ENCODE assay signal across 1 cellular context in the genomic region with DNA sequence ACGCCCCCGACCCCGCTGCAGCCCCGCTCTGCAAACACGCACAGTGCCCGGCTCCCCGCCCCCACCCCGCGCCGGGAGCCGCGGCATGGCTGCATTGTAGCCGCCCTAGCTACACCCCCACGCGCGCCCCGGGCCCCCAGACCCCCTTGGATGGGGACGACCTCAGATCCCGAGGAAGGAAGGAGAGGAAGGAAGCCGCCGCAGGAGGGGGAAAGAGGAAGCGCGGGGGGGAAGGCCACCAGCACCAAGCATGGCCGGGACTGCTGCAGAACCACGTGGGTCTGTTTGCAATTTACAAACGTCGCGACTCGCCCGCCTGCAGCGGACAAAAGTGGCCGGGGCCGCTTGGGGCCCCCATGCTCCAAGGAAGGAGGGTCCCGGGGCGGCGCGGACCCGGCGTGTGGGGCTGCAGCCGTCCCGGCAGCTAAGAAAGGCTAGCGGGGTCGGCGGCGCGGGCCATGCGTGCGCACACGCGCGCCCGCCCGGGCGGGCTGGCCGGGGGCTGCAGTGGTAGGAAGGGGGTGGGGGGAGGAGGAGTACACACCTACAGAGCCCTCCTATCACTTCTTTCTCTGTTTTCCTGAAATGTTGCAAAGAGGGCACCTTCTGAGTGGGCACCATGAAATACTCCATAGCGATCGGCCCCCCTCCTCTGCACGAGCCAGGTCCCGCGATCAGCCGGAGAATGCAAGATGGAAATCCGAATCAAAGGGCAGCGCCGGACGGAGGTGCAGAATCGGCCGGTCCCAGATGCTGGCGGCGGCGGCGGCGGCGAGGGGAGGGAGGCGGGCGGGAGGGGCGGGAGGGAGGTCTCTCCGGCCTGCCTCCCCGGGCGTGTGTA.
TF ChIP-seq lines count a peak whose summit lies in the region.

No MANE protein-coding gene starts in this region.

TF ChIP-seq in GM12878, 131 proteins besides CTCF, POLR2A, EP300 and RAD21 (continues in another document):
- TF ChIP-seq HDAC2 (IDR thresholded peaks at IDR 0.05), result no peak
- TF ChIP-seq, protein P1, sequence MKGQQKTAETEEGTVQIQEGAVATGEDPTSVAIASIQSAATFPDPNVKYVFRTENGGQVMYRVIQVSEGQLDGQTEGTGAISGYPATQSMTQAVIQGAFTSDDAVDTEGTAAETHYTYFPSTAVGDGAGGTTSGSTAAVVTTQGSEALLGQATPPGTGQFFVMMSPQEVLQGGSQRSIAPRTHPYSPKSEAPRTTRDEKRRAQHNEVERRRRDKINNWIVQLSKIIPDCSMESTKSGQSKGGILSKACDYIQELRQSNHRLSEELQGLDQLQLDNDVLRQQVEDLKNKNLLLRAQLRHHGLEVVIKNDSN (IDR thresholded peaks at IDR 0.05; ENCODE audit: borderline replicate concordance, extremely low read length, insufficient read depth, low read depth, low read length), result peak; percentile 48
- TF ChIP-seq MYC (IDR thresholded peaks at IDR 0.05; ENCODE audit: insufficient read depth, insufficient read length, insufficient replicate concordance, low read length, severe bottlenecking), result peak; percentile 39
- no peak for TF ChIP-seq NFIC (IDR thresholded peaks at IDR 0.05; ENCODE audit: low read depth, low read length)
- no peak for TF ChIP-seq ATF7 (IDR thresholded peaks at IDR 0.05; ENCODE audit: low read depth)
- TF ChIP-seq FOS (IDR thresholded peaks at IDR 0.05; ENCODE audit: borderline replicate concordance, extremely low read depth, insufficient read length), result no peak
- TF ChIP-seq, protein P2, sequence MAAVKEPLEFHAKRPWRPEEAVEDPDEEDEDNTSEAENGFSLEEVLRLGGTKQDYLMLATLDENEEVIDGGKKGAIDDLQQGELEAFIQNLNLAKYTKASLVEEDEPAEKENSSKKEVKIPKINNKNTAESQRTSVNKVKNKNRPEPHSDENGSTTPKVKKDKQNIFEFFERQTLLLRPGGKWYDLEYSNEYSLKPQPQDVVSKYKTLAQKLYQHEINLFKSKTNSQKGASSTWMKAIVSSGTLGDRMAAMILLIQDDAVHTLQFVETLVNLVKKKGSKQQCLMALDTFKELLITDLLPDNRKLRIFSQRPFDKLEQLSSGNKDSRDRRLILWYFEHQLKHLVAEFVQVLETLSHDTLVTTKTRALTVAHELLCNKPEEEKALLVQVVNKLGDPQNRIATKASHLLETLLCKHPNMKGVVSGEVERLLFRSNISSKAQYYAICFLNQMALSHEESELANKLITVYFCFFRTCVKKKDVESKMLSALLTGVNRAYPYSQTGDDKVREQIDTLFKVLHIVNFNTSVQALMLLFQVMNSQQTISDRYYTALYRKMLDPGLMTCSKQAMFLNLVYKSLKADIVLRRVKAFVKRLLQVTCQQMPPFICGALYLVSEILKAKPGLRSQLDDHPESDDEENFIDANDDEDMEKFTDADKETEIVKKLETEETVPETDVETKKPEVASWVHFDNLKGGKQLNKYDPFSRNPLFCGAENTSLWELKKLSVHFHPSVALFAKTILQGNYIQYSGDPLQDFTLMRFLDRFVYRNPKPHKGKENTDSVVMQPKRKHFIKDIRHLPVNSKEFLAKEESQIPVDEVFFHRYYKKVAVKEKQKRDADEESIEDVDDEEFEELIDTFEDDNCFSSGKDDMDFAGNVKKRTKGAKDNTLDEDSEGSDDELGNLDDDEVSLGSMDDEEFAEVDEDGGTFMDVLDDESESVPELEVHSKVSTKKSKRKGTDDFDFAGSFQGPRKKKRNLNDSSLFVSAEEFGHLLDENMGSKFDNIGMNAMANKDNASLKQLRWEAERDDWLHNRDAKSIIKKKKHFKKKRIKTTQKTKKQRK (IDR thresholded peaks at IDR 0.05; ENCODE audit: low read depth, low read length), result no peak
- 0 out of 4 replicates have a peak, but pooled peaks of 1 of the 2 experiments have one; percentile 30 for TF ChIP-seq ETV6 (conservative IDR thresholded peaks at IDR 0.05 in 1 of 2, IDR thresholded peaks at IDR 0.05 in 1 of 2; ENCODE audit: borderline replicate concordance in 1 of 2, low read depth in 1 of 2)
- TF ChIP-seq WRNIP1 (IDR thresholded peaks at IDR 0.05; ENCODE audit: borderline replicate concordance, low read depth, low read length), result no peak
- no peak for TF ChIP-seq NBN (IDR thresholded peaks at IDR 0.05)
- TF ChIP-seq POU2F2 (IDR thresholded peaks at IDR 0.05; ENCODE audit: borderline replicate concordance, low read depth, low read length), result no peak
- TF ChIP-seq, protein P3, sequence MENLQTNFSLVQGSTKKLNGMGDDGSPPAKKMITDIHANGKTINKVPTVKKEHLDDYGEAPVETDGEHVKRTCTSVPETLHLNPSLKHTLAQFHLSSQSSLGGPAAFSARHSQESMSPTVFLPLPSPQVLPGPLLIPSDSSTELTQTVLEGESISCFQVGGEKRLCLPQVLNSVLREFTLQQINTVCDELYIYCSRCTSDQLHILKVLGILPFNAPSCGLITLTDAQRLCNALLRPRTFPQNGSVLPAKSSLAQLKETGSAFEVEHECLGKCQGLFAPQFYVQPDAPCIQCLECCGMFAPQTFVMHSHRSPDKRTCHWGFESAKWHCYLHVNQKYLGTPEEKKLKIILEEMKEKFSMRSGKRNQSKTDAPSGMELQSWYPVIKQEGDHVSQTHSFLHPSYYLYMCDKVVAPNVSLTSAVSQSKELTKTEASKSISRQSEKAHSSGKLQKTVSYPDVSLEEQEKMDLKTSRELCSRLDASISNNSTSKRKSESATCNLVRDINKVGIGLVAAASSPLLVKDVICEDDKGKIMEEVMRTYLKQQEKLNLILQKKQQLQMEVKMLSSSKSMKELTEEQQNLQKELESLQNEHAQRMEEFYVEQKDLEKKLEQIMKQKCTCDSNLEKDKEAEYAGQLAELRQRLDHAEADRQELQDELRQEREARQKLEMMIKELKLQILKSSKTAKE (IDR thresholded peaks at IDR 0.05; ENCODE audit: low read depth, poor library complexity, severe bottlenecking), result no peak
- TF ChIP-seq, protein P4, sequence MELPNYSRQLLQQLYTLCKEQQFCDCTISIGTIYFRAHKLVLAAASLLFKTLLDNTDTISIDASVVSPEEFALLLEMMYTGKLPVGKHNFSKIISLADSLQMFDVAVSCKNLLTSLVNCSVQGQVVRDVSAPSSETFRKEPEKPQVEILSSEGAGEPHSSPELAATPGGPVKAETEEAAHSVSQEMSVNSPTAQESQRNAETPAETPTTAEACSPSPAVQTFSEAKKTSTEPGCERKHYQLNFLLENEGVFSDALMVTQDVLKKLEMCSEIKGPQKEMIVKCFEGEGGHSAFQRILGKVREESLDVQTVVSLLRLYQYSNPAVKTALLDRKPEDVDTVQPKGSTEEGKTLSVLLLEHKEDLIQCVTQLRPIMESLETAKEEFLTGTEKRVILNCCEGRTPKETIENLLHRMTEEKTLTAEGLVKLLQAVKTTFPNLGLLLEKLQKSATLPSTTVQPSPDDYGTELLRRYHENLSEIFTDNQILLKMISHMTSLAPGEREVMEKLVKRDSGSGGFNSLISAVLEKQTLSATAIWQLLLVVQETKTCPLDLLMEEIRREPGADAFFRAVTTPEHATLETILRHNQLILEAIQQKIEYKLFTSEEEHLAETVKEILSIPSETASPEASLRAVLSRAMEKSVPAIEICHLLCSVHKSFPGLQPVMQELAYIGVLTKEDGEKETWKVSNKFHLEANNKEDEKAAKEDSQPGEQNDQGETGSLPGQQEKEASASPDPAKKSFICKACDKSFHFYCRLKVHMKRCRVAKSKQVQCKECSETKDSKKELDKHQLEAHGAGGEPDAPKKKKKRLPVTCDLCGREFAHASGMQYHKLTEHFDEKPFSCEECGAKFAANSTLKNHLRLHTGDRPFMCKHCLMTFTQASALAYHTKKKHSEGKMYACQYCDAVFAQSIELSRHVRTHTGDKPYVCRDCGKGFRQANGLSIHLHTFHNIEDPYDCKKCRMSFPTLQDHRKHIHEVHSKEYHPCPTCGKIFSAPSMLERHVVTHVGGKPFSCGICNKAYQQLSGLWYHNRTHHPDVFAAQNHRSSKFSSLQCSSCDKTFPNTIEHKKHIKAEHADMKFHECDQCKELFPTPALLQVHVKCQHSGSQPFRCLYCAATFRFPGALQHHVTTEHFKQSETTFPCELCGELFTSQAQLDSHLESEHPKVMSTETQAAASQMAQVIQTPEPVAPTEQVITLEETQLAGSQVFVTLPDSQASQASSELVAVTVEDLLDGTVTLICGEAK (IDR thresholded peaks at IDR 0.05; ENCODE audit: borderline replicate concordance), result no peak
- TF ChIP-seq SMAD1 (IDR thresholded peaks at IDR 0.05; ENCODE audit: low read depth, partially characterized antibody), result no peak
- TF ChIP-seq LARP7 (IDR thresholded peaks at IDR 0.05), result no peak
- no peak for TF ChIP-seq SREBF2 (IDR thresholded peaks at IDR 0.05; ENCODE audit: low read length)
- TF ChIP-seq, protein P5, sequence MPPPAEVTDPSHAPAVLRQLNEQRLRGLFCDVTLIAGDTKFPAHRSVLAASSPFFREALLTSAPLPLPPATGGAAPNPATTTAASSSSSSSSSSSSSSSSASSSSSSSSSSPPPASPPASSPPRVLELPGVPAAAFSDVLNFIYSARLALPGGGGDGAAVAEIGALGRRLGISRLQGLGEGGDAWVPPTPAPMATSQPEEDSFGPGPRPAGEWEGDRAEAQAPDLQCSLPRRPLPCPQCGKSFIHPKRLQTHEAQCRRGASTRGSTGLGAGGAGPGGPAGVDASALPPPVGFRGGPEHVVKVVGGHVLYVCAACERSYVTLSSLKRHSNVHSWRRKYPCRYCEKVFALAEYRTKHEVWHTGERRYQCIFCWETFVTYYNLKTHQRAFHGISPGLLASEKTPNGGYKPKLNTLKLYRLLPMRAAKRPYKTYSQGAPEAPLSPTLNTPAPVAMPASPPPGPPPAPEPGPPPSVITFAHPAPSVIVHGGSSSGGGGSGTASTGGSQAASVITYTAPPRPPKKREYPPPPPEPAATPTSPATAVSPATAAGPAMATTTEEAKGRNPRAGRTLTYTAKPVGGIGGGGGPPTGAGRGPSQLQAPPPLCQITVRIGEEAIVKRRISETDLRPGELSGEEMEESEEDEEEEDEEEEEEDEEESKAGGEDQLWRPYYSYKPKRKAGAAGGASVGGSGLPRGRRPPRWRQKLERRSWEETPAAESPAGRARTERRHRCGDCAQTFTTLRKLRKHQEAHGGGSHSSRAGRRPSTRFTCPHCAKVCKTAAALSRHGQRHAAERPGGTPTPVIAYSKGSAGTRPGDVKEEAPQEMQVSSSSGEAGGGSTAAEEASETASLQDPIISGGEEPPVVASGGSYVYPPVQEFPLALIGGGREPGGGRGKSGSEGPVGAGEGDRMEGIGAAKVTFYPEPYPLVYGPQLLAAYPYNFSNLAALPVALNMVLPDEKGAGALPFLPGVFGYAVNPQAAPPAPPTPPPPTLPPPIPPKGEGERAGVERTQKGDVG (CRISPR knock-in tag; IDR thresholded peaks at IDR 0.05), result no peak
- no peak for TF ChIP-seq TCF7 (IDR thresholded peaks at IDR 0.05; ENCODE audit: borderline replicate concordance)
- no peak for TF ChIP-seq ZNF217 (IDR thresholded peaks at IDR 0.05)
- TF ChIP-seq JUND (IDR thresholded peaks at IDR 0.05; ENCODE audit: low read depth, low read length), result no peak
- TF ChIP-seq, protein P6, sequence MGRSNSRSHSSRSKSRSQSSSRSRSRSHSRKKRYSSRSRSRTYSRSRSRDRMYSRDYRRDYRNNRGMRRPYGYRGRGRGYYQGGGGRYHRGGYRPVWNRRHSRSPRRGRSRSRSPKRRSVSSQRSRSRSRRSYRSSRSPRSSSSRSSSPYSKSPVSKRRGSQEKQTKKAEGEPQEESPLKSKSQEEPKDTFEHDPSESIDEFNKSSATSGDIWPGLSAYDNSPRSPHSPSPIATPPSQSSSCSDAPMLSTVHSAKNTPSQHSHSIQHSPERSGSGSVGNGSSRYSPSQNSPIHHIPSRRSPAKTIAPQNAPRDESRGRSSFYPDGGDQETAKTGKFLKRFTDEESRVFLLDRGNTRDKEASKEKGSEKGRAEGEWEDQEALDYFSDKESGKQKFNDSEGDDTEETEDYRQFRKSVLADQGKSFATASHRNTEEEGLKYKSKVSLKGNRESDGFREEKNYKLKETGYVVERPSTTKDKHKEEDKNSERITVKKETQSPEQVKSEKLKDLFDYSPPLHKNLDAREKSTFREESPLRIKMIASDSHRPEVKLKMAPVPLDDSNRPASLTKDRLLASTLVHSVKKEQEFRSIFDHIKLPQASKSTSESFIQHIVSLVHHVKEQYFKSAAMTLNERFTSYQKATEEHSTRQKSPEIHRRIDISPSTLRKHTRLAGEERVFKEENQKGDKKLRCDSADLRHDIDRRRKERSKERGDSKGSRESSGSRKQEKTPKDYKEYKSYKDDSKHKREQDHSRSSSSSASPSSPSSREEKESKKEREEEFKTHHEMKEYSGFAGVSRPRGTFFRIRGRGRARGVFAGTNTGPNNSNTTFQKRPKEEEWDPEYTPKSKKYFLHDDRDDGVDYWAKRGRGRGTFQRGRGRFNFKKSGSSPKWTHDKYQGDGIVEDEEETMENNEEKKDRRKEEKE (IDR thresholded peaks at IDR 0.05), result no peak
- no peak for TF ChIP-seq BRCA1 (IDR thresholded peaks at IDR 0.05; ENCODE audit: low read depth, low read length)
- TF ChIP-seq TCF12 (IDR thresholded peaks at IDR 0.05; ENCODE audit: low read depth, low read length), result no peak
- TF ChIP-seq ZZZ3 (IDR thresholded peaks at IDR 0.05; ENCODE audit: control insufficient read depth, insufficient read length, low read depth), result no peak
- no peak for TF ChIP-seq ZSCAN29 (IDR thresholded peaks at IDR 0.05)
- TF ChIP-seq TCF3 (IDR thresholded peaks at IDR 0.05; ENCODE audit: borderline replicate concordance, insufficient read depth, low read depth, low read length), result no peak
- no peak for TF ChIP-seq BMI1 (IDR thresholded peaks at IDR 0.05; ENCODE audit: borderline replicate concordance)
- TF ChIP-seq MYB (IDR thresholded peaks at IDR 0.05; ENCODE audit: borderline replicate concordance, low read depth, low read length), result no peak
- peak; percentile 56 for TF ChIP-seq YY1 (IDR thresholded peaks at IDR 0.05; ENCODE audit: low read depth, low read length)
- TF ChIP-seq MEF2B (IDR thresholded peaks at IDR 0.05; ENCODE audit: partially characterized antibody, poor library complexity, severe bottlenecking), result no peak
- TF ChIP-seq STAT1 (conservative IDR thresholded peaks at IDR 0.05), result no peak
- no peak for TF ChIP-seq ASH2L (IDR thresholded peaks at IDR 0.05; ENCODE audit: borderline replicate concordance, low read depth)
- no peak for TF ChIP-seq ZNF622 (IDR thresholded peaks at IDR 0.05)
- peak; percentile 88; the same call in 1 of the 2 replicates for TF ChIP-seq MXI1 (IDR thresholded peaks at IDR 0.05; ENCODE audit: low read depth, low read length)
- TF ChIP-seq PAX5 (IDR thresholded peaks at IDR 0.05; ENCODE audit: borderline replicate concordance, low read depth, low read length), result no peak
- no peak for TF ChIP-seq FOXM1 (IDR thresholded peaks at IDR 0.05; ENCODE audit: low read depth, low read length)
- TF ChIP-seq SUPT20H (IDR thresholded peaks at IDR 0.05; ENCODE audit: borderline replicate concordance, control insufficient read depth, low read depth, low read length), result no peak
- TF ChIP-seq, protein P7, sequence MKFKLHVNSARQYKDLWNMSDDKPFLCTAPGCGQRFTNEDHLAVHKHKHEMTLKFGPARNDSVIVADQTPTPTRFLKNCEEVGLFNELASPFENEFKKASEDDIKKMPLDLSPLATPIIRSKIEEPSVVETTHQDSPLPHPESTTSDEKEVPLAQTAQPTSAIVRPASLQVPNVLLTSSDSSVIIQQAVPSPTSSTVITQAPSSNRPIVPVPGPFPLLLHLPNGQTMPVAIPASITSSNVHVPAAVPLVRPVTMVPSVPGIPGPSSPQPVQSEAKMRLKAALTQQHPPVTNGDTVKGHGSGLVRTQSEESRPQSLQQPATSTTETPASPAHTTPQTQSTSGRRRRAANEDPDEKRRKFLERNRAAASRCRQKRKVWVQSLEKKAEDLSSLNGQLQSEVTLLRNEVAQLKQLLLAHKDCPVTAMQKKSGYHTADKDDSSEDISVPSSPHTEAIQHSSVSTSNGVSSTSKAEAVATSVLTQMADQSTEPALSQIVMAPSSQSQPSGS (IDR thresholded peaks at IDR 0.05; ENCODE audit: low read length), result no peak
- TF ChIP-seq SRF (IDR thresholded peaks at IDR 0.05; ENCODE audit: low read depth in 2 of 2, low read length in 2 of 2), result no peak
- TF ChIP-seq CREB1 (IDR thresholded peaks at IDR 0.05; ENCODE audit: low read depth), result no peak
- peak; percentile 69; the same call in 1 of the 2 replicates for TF ChIP-seq SPI1 (IDR thresholded peaks at IDR 0.05; ENCODE audit: borderline replicate concordance, insufficient read depth, low read depth, low read length)
- TF ChIP-seq TBL1XR1 (IDR thresholded peaks at IDR 0.05; ENCODE audit: low read depth, low read length), result no peak
